Comparison of ENCODE assay signal across 8 cellular contexts in genomic region chrX:154021131-154021611, GRCh38. TPM values are rescaled to one million over a fixed set of nuclear protein-coding genes. Genes with fewer than 3 reads are reported as not detected.
DNase-seq lines count a peak whose midpoint lies in the region; ATAC-seq and TF ChIP-seq lines count a peak whose summit lies in the region.

No MANE protein-coding gene starts in this region.

- H3K4me2 ChIP-seq in mammary epithelial cell (ENCODE audit: insufficient read depth, low read depth, low read length), result peak overlapping the region; percentile 80

- no peak overlapping the region for H2AFZ ChIP-seq in mammary epithelial cell (ENCODE audit: low read depth, low read length)

- intact Hi-C loops in mammary epithelial cell (cut with micrococcal nuclease), result no loop called here

- dilution Hi-C loops in mammary epithelial cell (cut with HindIII; ENCODE audit: low sequenced_read_pairs), result no loop called here

- H3K27me3 Mint-ChIP-seq in osteocyte (ENCODE audit: unreplicated experiment), result no peaks in the 10 kb centered on the region

- ATAC-seq in HG02970 (IDR thresholded peaks at IDR 0.05; ENCODE audit: low FRiP score, unreplicated experiment) (no peak), HG03521 (IDR thresholded peaks at IDR 0.05; ENCODE audit: unreplicated experiment) (no peak)

- H3K4me1 Mint-ChIP-seq in osteocyte (ENCODE audit: unreplicated experiment), result peaks cover 10% of the 10 kb centered on the region

- CTCF ChIA-PET in mammary epithelial cell (lab: Charles Lee; ENCODE audit: low non-redundant PET), result no interaction called here

- no peaks in the 10 kb centered on the region for H3K36me3 ChIP-seq in mammary epithelial cell (ENCODE audit: insufficient read depth, low read length)

- no peak overlapping the region for H3K27ac ChIP-seq in mammary epithelial cell (ENCODE audit: insufficient read depth, low read depth, low read length)

- no peaks in the 10 kb centered on the region for H3K27me3 ChIP-seq in mammary epithelial cell (ENCODE audit: insufficient read depth, low read length)

- H3K4me1 ChIP-seq in mammary epithelial cell (ENCODE audit: insufficient read depth, low read length), result peaks cover 26% of the 10 kb centered on the region

- no peaks in the 10 kb centered on the region for H3K9me3 ChIP-seq in mammary epithelial cell (replicated peaks; ENCODE audit: insufficient read depth, low read length)

- H3K79me2 ChIP-seq in mammary epithelial cell (ENCODE audit: insufficient read depth, low read length), result peaks cover 41% of the 10 kb centered on the region

- H3K36me3 Mint-ChIP-seq in osteocyte (ENCODE audit: unreplicated experiment), result no peaks in the 10 kb centered on the region

- DNase-seq in EL, result peak; percentile 77
- DNase-seq in NAMALWA (ENCODE audit: low spot score), result peak; percentile 7
- no peak for DNase-seq in mammary epithelial cell
- DNase-seq in osteocyte (ENCODE audit: extremely low spot score, unreplicated experiment), result no peak
- DNase-seq in NCI-H524 (lab: John Stamatoyannopoulos, UW), result no peak
- DNase-seq in SIG-M5 treated with dmso at 0.1 percent for 504 hours (lab: John Stamatoyannopoulos, UW; ENCODE audit: unreplicated experiment), result no peak

- no TSS peak for BruUV-seq in mammary epithelial cell (replicated peaks; lab: Mats Ljungman, UMichigan)

- no peak overlapping the region for H3K9ac ChIP-seq in mammary epithelial cell (ENCODE audit: insufficient read depth, low read length)

- no peak for TF ChIP-seq CTCF in mammary epithelial cell (conservative IDR thresholded peaks at IDR 0.05 in 1 of 2, IDR thresholded peaks at IDR 0.05 in 1 of 2; ENCODE audit: extremely low read depth in 1 of 2, insufficient read depth in 1 of 2, low read depth in 1 of 2, low read length in 2 of 2)
- no peak for TF ChIP-seq CTCF in osteocyte (IDR thresholded peaks at IDR 0.05)

- in situ Hi-C loops in mammary epithelial cell (cut with MboI; ENCODE audit: low sequenced_read_pairs in 2 of 2), result no loop called here

- H4K20me1 ChIP-seq in mammary epithelial cell (ENCODE audit: insufficient read depth, low read length), result no peaks in the 10 kb centered on the region

- peak overlapping the region; percentile 71 for H3K27ac Mint-ChIP-seq in osteocyte (ENCODE audit: unreplicated experiment)

- H3K9me3 Mint-ChIP-seq in osteocyte (ENCODE audit: unreplicated experiment), result no peaks in the 10 kb centered on the region

- no peak overlapping the region for H3K4me3 ChIP-seq in mammary epithelial cell (replicated peaks in 1 of 3; ENCODE audit: insufficient read depth in 1 of 3, low read depth in 2 of 3, low read length in 3 of 3)

- 80% methylated on average over 11 of the region's 11 CpGs for WGBS in mammary epithelial cell (ENCODE audit: low coverage, missing lambda C conversion rate)

- no peak overlapping the region for H3K4me3 Mint-ChIP-seq in osteocyte (ENCODE audit: unreplicated experiment)

RNA-seq across cellular contexts. Expression of gene IRAK1, which starts 1.5 kb away (rescaled TPM):
- 100 to 1,000 TPM in 1 of 2 donors, 10 to 100 TPM in 1; 69.0 to 129 TPM for total RNA-seq in mammary epithelial cell
- polyA plus RNA-seq in mammary epithelial cell, result 68.1 TPM
- polyA minus RNA-seq in mammary epithelial cell, result 63.3 TPM
- 72.4 and 74.2 TPM in 2 replicates for total RNA-seq in osteocyte

RNA-seq across cellular contexts. Expression of gene TMEM187, which starts 48.6 kb away (rescaled TPM):
- total RNA-seq in mammary epithelial cell (1 to 10 TPM; 5.7 to 9.2 TPM), osteocyte (19.2 and 19.3 TPM in 2 replicates)
- 4.6 TPM for polyA plus RNA-seq in mammary epithelial cell
- polyA minus RNA-seq in mammary epithelial cell, result 1.1 TPM

RNA-seq across cellular contexts. Expression of gene HCFC1, which starts 49.6 kb away (rescaled TPM):
- total RNA-seq in mammary epithelial cell (10 to 100 TPM; 21.8 to 47.6 TPM), osteocyte (73.7 and 74.8 TPM in 2 replicates)
- polyA plus RNA-seq in mammary epithelial cell, result 8.4 TPM
- polyA minus RNA-seq in mammary epithelial cell, result 98.5 TPM

Comparison
In these comparisons a context has a peak if more than half of its experiments do, and no peak if none do; other contexts are left out.
1. DNase-seq: peak in EL (single experiment) and NAMALWA (single experiment); none in mammary epithelial cell (single experiment), osteocyte (single experiment), NCI-H524 (0 of 2) and SIG-M5 treated with dmso at 0.1 percent for 504 hours (single experiment).